8 cellular contexts compared by ENCODE assay signal in the genomic region with DNA sequence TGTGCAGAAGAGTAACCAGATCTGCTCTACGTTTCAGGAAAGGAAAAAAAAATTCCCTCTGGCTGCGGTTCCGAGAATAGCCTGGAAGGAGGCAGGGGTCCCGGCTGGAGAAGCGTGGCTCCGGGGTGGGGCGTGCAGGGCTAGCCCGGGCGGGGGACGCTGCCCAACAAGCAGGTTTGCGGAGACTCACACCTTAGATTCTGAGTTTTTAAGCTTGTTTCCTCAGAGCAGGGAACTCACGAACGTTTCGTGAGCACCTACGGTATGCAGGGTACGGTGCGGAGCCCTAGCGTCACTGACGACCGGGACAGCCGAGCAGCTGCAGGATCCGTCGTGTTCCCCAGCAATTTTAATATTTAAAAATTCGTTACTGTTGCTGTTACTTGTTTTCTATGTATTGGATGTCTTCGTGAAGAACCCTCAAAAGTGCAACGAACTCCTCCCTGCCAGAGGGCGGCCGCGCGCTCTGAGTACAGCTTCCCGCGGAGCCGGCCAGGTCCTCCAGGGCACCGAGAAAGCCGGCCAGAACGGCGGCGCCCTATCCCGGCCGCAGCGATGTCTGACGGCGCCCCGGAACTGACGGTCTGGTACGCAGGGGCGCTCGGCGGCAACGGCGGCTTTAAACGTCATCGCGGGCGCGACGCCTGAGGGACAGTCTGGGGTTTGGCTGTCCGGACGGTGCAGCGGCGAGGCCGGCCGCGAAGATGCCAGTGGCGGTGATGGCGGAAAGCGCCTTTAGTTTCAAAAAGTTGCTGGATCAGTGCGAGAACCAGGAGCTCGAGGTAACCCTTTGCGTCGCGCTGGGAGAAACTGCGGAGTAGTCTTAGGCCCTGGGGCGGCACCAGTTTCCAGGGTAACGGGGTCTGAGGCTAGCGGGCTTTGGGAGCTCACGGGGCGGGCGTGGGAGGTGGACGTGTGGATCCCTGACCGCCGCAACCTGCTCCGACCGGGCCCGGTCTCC.
A peak's percentile ranks its signal among the peaks of the same experiment; 100 is the strongest.
DNase-seq lines count a peak whose midpoint lies in the region; ATAC-seq and TF ChIP-seq lines count a peak whose summit lies in the region.

A gene (plus strand): TSS at position 629 of the 961 bp plus-strand sequence. CDS start 76 bp downstream, at position 705.

- peaks cover 17% of the 10 kb centered on the region for H3K4me1 Mint-ChIP-seq in central memory CD8-positive, alpha-beta T cell

- no peaks in the 10 kb centered on the region for H3K9me3 Mint-ChIP-seq in central memory CD8-positive, alpha-beta T cell

- TF ChIP-seq CTCF in AG09319 (IDR thresholded peaks at IDR 0.05; ENCODE audit: low read depth, low read length), result peak; percentile 21

- DNase-seq in AG09319 (ENCODE audit: extremely low read depth, low read depth) (peak; percentile 71), NCI-H446 (lab: John Stamatoyannopoulos, UW) (peak; percentile 64 to 92), inferior parietal cortex (ENCODE audit: extremely low spot score) (peak; percentile 93)
- DNase-seq in activated CD4-positive, CD25-positive, alpha-beta regulatory T cell treated with anti-CD3 and anti-CD28 coated beads, Interleukin-2, amount 50 U/mL, for 16 hours (ENCODE audit: low read depth, low spot score), result peak; percentile 77
- peak; percentile 85 to 87 for DNase-seq in central memory CD8-positive, alpha-beta T cell (ENCODE audit: low spot score in 2 of 2)
- peak; percentile 86 for DNase-seq in stimulated activated CD4-positive, alpha-beta T cell treated with anti-CD3 and anti-CD28 coated beads, Interleukin-12 subunit alpha, Interleukin-12 subunit beta, amount 100 ng/mL, for 24 hours (ENCODE audit: low read depth in 2 of 2)

- peak within 1 kb of the TSS; percentile 98 for H3K27ac Mint-ChIP-seq in central memory CD8-positive, alpha-beta T cell (ENCODE audit: low read depth)

- peaks cover 18% of the 10 kb centered on the region for H3K36me3 Mint-ChIP-seq in central memory CD8-positive, alpha-beta T cell (ENCODE audit: insufficient read depth)

- peak; percentile 98 for ATAC-seq in GM19025 (IDR thresholded peaks at IDR 0.05; ENCODE audit: low read depth, unreplicated experiment)
- ATAC-seq in HG03342 (IDR thresholded peaks at IDR 0.05; ENCODE audit: unreplicated experiment), result peak; percentile 97
- ATAC-seq in central memory CD8-positive, alpha-beta T cell (replicated peaks; ENCODE audit: extremely low read depth, poor library complexity, severe bottlenecking), result peak; percentile 100

- peak within 1 kb of the TSS; percentile 97 for H3K4me3 Mint-ChIP-seq in central memory CD8-positive, alpha-beta T cell

- H3K27me3 Mint-ChIP-seq in central memory CD8-positive, alpha-beta T cell, result no peaks in the 10 kb centered on the region

Comparison
In these comparisons a context has a peak if more than half of its experiments do, and no peak if none do; other contexts are left out.
1. Peak in every context shown above with its lines: DNase-seq and ATAC-seq.